Comparison of ENCODE assay signal across 8 cellular contexts in the genomic region with DNA sequence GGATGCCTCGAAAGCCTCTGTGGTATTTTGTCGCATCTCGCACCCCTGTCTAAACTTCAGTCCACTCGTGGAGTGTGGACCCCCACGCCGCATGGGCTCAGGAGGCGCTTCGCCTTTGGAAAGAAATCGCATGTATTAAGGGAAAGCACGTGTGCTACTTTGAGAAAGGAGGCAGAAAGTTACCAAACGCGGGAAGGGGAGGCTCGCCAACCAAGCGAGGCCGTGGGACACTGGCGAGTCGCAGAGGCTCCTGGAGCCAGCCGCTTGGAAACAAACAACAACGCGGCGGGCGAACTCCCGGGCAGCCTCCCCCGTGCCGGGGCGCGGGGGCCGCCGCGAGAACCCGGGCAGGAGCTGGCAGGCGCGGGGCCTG. TPM values are rescaled to one million over a fixed set of nuclear protein-coding genes. Genes with fewer than 3 reads are reported as not detected.
DNase-seq lines count a peak whose midpoint lies in the region; ATAC-seq, FAIRE-seq and TF ChIP-seq lines count a peak whose summit lies in the region.

No MANE protein-coding gene starts in this region.

- H3K36me3 ChIP-seq in suprapubic skin: no peaks in the 10 kb centered on the region

- H3K27ac ChIP-seq in suprapubic skin: peak overlapping the region; percentile 71

- DNase-seq in activated T-cell treated with anti-CD3 and anti-CD28 coated beads, Interleukin-2, amount 50 U/mL, for 4 hours: no peak
- DNase-seq in activated T-cell treated with anti-CD3 and anti-CD28 coated beads for 4 hours (no peak), left lobe of liver (ENCODE audit: low spot score) (no peak), suprapubic skin (ENCODE audit: low spot score in 2 of 2) (peak in 1 of 2 donors; percentile 84), urothelium cell line (ENCODE audit: low spot score) (no peak), germinal center (ENCODE audit: low spot score) (no peak)
- DNase-seq in activated effector memory CD4-positive, alpha-beta T cell treated with anti-CD3 and anti-CD28 coated beads, Interleukin-2, amount 50 U/mL, for 16 hours: no peak

- peak overlapping the region; percentile 58 to 92 (median 85) for H3K27ac Mint-ChIP-seq in brain

- ATAC-seq in activated T-cell treated with anti-CD3 and anti-CD28 coated beads, Interleukin-2, amount 50 U/mL, for 4 hours: peak in 1 of 2 donors; percentile 16
- peak; percentile 51 for ATAC-seq in left lobe of liver

- peak overlapping the region; percentile 74 for H3K4me3 Mint-ChIP-seq in activated T-cell treated with anti-CD3 and anti-CD28 coated beads, Interleukin-2, amount 50 U/mL, for 4 hours
- H3K4me3 Mint-ChIP-seq in brain: peak overlapping the region; percentile 84 to 95 (median 91)

- no peak for FAIRE-seq in urothelium cell line (lab: Jason Lieb, UNC)

- no peaks in the 10 kb centered on the region for H3K9me3 Mint-ChIP-seq in activated T-cell treated with anti-CD3 and anti-CD28 coated beads, Interleukin-2, amount 50 U/mL, for 4 hours
- peaks cover 12 to 24% (median 20%) of the 10 kb centered on the region in 5 experiments for H3K9me3 Mint-ChIP-seq in brain

- no peak for TF ChIP-seq POLR2A in suprapubic skin (IDR thresholded peaks at IDR 0.05)

- H3K27me3 Mint-ChIP-seq in activated T-cell treated with anti-CD3 and anti-CD28 coated beads, Interleukin-2, amount 50 U/mL, for 4 hours (ENCODE audit: low read depth): peaks cover 55% of the 10 kb centered on the region
- H3K27me3 Mint-ChIP-seq in brain: peaks cover 26% of the 10 kb centered on the region

- 4% methylated on average over 19 of the region's 33 CpGs for WGBS in suprapubic skin

- no peak for TF ChIP-seq EP300 in suprapubic skin (IDR thresholded peaks at IDR 0.05)

- H3K9me3 ChIP-seq in suprapubic skin: no peaks in the 10 kb centered on the region

- no peaks in the 10 kb centered on the region for H3K27me3 ChIP-seq in suprapubic skin

- peaks cover 31% of the 10 kb centered on the region for H3K4me1 ChIP-seq in suprapubic skin

- no peaks in the 10 kb centered on the region for H3K36me3 Mint-ChIP-seq in activated T-cell treated with anti-CD3 and anti-CD28 coated beads, Interleukin-2, amount 50 U/mL, for 4 hours (ENCODE audit: insufficient read depth)
- no peaks in the 10 kb centered on the region for H3K36me3 Mint-ChIP-seq in brain

- TF ChIP-seq CTCF in brain (conservative IDR thresholded peaks at IDR 0.05) (no peak), suprapubic skin (IDR thresholded peaks at IDR 0.05) (no peak)

- peaks cover 8% of the 10 kb centered on the region for H3K4me1 Mint-ChIP-seq in activated T-cell treated with anti-CD3 and anti-CD28 coated beads, Interleukin-2, amount 50 U/mL, for 4 hours (ENCODE audit: low read depth)
- H3K4me1 Mint-ChIP-seq in brain: peaks cover 33% of the 10 kb centered on the region

- peak overlapping the region; percentile 61 for H3K4me3 ChIP-seq in suprapubic skin

RNA-seq across cellular contexts. Expression of gene AGAP1, which starts 0.5 kb away (rescaled TPM):
- total RNA-seq in activated T-cell treated with anti-CD3 and anti-CD28 coated beads, Interleukin-2, amount 50 U/mL, for 4 hours: 1 to 10 TPM; 1.9 to 2.6 (median 2.1) TPM
- polyA plus RNA-seq in brain (ENCODE audit: insufficient read depth, low read depth, low replicate concordance): 34.9 TPM
- 10.5 TPM for total RNA-seq in left lobe of liver
- total RNA-seq in suprapubic skin: 10 to 100 TPM; 14.1 to 30.7 (median 19.4) TPM
